In the genomic region with DNA sequence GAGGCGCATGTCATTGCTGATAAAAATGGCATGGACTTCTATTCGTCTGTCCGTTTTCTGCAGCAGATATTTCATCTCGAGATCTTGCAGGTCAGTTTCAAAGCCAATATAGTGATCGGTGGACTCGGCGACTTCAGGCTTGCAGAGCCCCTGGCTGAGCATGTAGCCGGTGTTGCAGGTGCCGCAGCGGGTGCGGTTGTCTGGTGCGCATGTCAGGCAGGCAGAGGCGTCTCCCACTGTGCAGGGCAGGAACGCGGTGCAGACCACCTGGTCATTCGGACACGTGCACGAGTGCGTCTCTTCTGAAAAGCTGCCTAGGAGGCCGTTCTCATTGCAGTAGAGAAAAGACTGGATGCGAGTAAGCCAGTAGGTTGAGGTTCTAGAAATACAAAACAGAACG, we compare ENCODE assay signal across 24 cellular contexts.
"Had no signal": no experiment of that assay in that cellular context is flagged by ENCODE, and none has a peak within 500 bp of the region (broad histone marks: within the 10 kb centered on the region; RNA-seq: fewer than 3 reads in every experiment).

No MANE protein-coding gene starts in this region.

- H3K9me3 Mint-ChIP-seq: neural crest cell; stimulated activated naive B cell treated with anti-CD40 and anti-IgM and Interleukin-4, amounts not matched to agents 10 μg/mL and 1 μg/mL and 100 μg/mL, for 72 hours; stimulated activated naive CD8-positive, alpha-beta T cell treated with anti-CD3 and anti-CD28 coated beads, Interleukin-15, Interleukin-2, amounts not matched to agents 100 ng/mL and 50 ng/mL, for 24 hours had no signal

- H3K4me1 ChIP-seq: esophagus squamous epithelium, heart right ventricle, left ventricle myocardium inferior, prostate gland, right atrium auricular region, spleen, transverse colon, vagina had no signal

- H3K36me3 Mint-ChIP-seq: memory B cell; natural killer cell treated with Interleukin-12 subunit alpha and Interleukin-12 subunit beta and Interleukin-15 and Interleukin-18, amount 100 ng/mL, for 72 hours; stimulated activated naive B cell treated with anti-CD40 and anti-IgM and Interleukin-4, amounts not matched to agents 10 μg/mL and 1 μg/mL and 100 μg/mL, for 72 hours had no signal

- H3K4me1 Mint-ChIP-seq: memory B cell; neural crest cell; stimulated activated naive B cell treated with anti-CD40 and anti-IgM and Interleukin-4, amounts not matched to agents 10 μg/mL and 1 μg/mL and 100 μg/mL, for 72 hours had no signal

- H3K9me3 ChIP-seq: esophagus squamous epithelium, left ventricle myocardium inferior, prostate gland, right atrium auricular region, transverse colon, vagina had no signal

- H3K27ac ChIP-seq: esophagus squamous epithelium, heart right ventricle, left ventricle myocardium inferior, prostate gland, right atrium auricular region, skin epidermis, spleen, transverse colon, vagina had no signal

- DNase-seq: cortex of kidney; effector memory CD8-positive, alpha-beta T cell; erythroblast; esophagus squamous epithelium; foreskin melanocyte; glutamatergic neuron; heart right ventricle; hippocampal formation; kidney glomerular epithelial cell; left colon; left ventricle myocardium inferior; spleen; stimulated activated CD4-positive, alpha-beta T cell treated with anti-CD3 and anti-CD28 coated beads, Interleukin-4, amount 100 ng/mL, for 4 hours; stimulated activated naive B cell treated with anti-CD40 and anti-IgM and Interleukin-4, amounts not matched to agents 10 μg/mL and 1 μg/mL and 100 μg/mL, for 72 hours; transverse colon had no signal

- ATAC-seq: effector memory CD8-positive, alpha-beta T cell; heart right ventricle; left colon; natural killer cell treated with Interleukin-12 subunit alpha and Interleukin-12 subunit beta and Interleukin-15 and Interleukin-18, amount 100 ng/mL, for 72 hours; stimulated activated naive B cell treated with anti-CD40 and anti-IgM and Interleukin-4, amounts not matched to agents 10 μg/mL and 1 μg/mL and 100 μg/mL, for 72 hours had no signal

- H3K27ac Mint-ChIP-seq: effector memory CD8-positive, alpha-beta T cell; memory B cell; natural killer cell treated with Interleukin-12 subunit alpha and Interleukin-12 subunit beta and Interleukin-15 and Interleukin-18, amount 100 ng/mL, for 72 hours; stimulated activated naive B cell treated with anti-CD40 and anti-IgM and Interleukin-4, amounts not matched to agents 10 μg/mL and 1 μg/mL and 100 μg/mL, for 72 hours; stimulated activated naive CD8-positive, alpha-beta T cell treated with anti-CD3 and anti-CD28 coated beads, Interleukin-15, Interleukin-2, amounts not matched to agents 100 ng/mL and 50 ng/mL, for 24 hours had no signal

- H3K36me3 ChIP-seq: esophagus squamous epithelium, heart right ventricle, left ventricle myocardium inferior, prostate gland, right atrium auricular region, spleen, transverse colon, vagina had no signal

- H3K27me3 Mint-ChIP-seq: effector memory CD8-positive, alpha-beta T cell; memory B cell; natural killer cell treated with Interleukin-12 subunit alpha and Interleukin-12 subunit beta and Interleukin-15 and Interleukin-18, amount 100 ng/mL, for 72 hours; stimulated activated naive B cell treated with anti-CD40 and anti-IgM and Interleukin-4, amounts not matched to agents 10 μg/mL and 1 μg/mL and 100 μg/mL, for 72 hours; stimulated activated naive CD8-positive, alpha-beta T cell treated with anti-CD3 and anti-CD28 coated beads, Interleukin-15, Interleukin-2, amounts not matched to agents 100 ng/mL and 50 ng/mL, for 24 hours had no signal

- H3K4me3 ChIP-seq: esophagus squamous epithelium, heart right ventricle, left ventricle myocardium inferior, lung, prostate gland, right atrium auricular region, skin epidermis, spleen, transverse colon, vagina had no signal

- H3K27me3 ChIP-seq: esophagus squamous epithelium, heart right ventricle, right atrium auricular region, spleen, transverse colon, vagina had no signal

- H3K4me3 Mint-ChIP-seq: effector memory CD8-positive, alpha-beta T cell; memory B cell; natural killer cell treated with Interleukin-12 subunit alpha and Interleukin-12 subunit beta and Interleukin-15 and Interleukin-18, amount 100 ng/mL, for 72 hours; neural crest cell; stimulated activated naive B cell treated with anti-CD40 and anti-IgM and Interleukin-4, amounts not matched to agents 10 μg/mL and 1 μg/mL and 100 μg/mL, for 72 hours; stimulated activated naive CD8-positive, alpha-beta T cell treated with anti-CD3 and anti-CD28 coated beads, Interleukin-15, Interleukin-2, amounts not matched to agents 100 ng/mL and 50 ng/mL, for 24 hours had no signal
